ENCODE assay signal across 23 cellular contexts in the genomic region with DNA sequence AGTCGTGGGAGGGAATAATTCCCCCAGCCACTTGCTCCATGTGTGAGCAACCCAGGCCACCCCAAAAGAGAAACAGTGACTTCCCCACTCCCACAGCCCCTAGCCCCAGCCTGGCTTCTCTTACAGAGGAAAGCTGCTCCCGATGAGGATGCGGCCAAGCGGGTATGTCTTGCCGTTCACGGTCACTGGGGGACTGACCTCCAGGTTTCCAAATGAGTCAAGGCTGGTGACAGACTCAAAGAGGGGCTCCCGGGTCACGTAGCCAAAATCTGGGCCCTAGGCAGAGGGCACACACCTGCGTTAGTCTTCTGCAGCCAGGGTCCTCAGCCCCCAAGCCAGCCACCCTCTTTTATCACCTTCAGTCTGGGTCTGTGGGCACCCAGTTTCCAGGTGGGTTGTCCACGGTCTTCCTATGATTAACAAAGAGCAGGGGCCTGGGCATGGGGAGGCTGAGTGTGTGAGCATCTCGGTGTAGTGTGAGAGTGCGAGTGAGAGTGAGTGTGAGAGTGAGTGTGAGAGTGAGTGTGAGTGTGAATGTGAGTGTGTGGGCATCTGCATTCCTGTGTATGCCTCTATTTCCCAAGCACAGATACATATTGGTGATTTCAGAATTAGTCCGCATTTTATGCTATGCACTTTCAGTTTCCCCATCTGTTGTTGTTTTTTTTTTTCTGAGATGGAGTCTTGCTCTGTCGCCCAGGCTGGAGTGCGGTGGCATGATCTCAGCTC.
"Had no signal": no experiment of that assay in that cellular context is flagged by ENCODE, and none has a peak within 500 bp of the region (broad histone marks: within the 10 kb centered on the region; RNA-seq: fewer than 3 reads in every experiment).

No MANE protein-coding gene starts in this region.

- H3K36me3 ChIP-seq: ovary, sigmoid colon, stomach, tibial artery had no signal

- H3K27me3 ChIP-seq: dorsolateral prefrontal cortex, hepatocyte, ovary, sigmoid colon, stomach, testis had no signal

- H3K27ac Mint-ChIP-seq: memory B cell; natural killer cell; stimulated activated effector memory CD8-positive, alpha-beta T cell treated with anti-CD3 and anti-CD28 coated beads, Interleukin-12 subunit alpha, Interleukin-12 subunit beta, amount 100 ng/mL, for 72 hours; type B pancreatic cell had no signal

- H3K27me3 Mint-ChIP-seq: type B pancreatic cell had no signal

- H3K4me1 Mint-ChIP-seq: natural killer cell; neural crest cell; stimulated activated effector memory CD8-positive, alpha-beta T cell treated with anti-CD3 and anti-CD28 coated beads, Interleukin-12 subunit alpha, Interleukin-12 subunit beta, amount 100 ng/mL, for 72 hours had no signal

- ATAC-seq: left lobe of liver; natural killer cell; psoas muscle; right cardiac atrium; stimulated activated effector memory CD8-positive, alpha-beta T cell treated with anti-CD3 and anti-CD28 coated beads, Interleukin-12 subunit alpha, Interleukin-12 subunit beta, amount 100 ng/mL, for 72 hours had no signal

- DNase-seq: dorsolateral prefrontal cortex; effector CD4-positive, alpha-beta T cell; head of caudate nucleus; kidney; natural killer cell; occipital lobe; ovary; psoas muscle; right cardiac atrium; sigmoid colon; stimulated activated CD4-positive, alpha-beta T cell treated with anti-CD3 and anti-CD28 coated beads, Interleukin-2, amount 100 ng/mL, for 24 hours; stimulated activated CD4-positive, alpha-beta T cell treated with anti-CD3 and anti-CD28 coated beads, Interleukin-4, amount 100 ng/mL, for 24 hours; stimulated activated naive CD4-positive, alpha-beta T cell treated with Interleukin-2 at 50 U/mL for 16 hours; stomach; testis; tibial artery had no signal

- H3K9me3 Mint-ChIP-seq: neural crest cell; stimulated activated effector memory CD8-positive, alpha-beta T cell treated with anti-CD3 and anti-CD28 coated beads, Interleukin-12 subunit alpha, Interleukin-12 subunit beta, amount 100 ng/mL, for 72 hours; type B pancreatic cell had no signal

- H3K36me3 Mint-ChIP-seq: natural killer cell; stimulated activated effector memory CD8-positive, alpha-beta T cell treated with anti-CD3 and anti-CD28 coated beads, Interleukin-12 subunit alpha, Interleukin-12 subunit beta, amount 100 ng/mL, for 72 hours; type B pancreatic cell had no signal

- H3K4me3 Mint-ChIP-seq: memory B cell; natural killer cell; neural crest cell; stimulated activated effector memory CD8-positive, alpha-beta T cell treated with anti-CD3 and anti-CD28 coated beads, Interleukin-12 subunit alpha, Interleukin-12 subunit beta, amount 100 ng/mL, for 72 hours; type B pancreatic cell had no signal

- H3K27ac ChIP-seq: hepatocyte, ovary, sigmoid colon, stomach, testis, tibial artery had no signal

- H3K9me3 ChIP-seq: ovary, psoas muscle, sigmoid colon, stomach, testis, tibial artery had no signal

- H3K4me3 ChIP-seq: dorsolateral prefrontal cortex, hepatocyte, lung, ovary, psoas muscle, sigmoid colon, stomach, testis, tibial artery had no signal

- H3K4me1 ChIP-seq: sigmoid colon, stomach, testis, tibial artery had no signal
